ENCODE assay signal across 8 cellular contexts in the genomic region with DNA sequence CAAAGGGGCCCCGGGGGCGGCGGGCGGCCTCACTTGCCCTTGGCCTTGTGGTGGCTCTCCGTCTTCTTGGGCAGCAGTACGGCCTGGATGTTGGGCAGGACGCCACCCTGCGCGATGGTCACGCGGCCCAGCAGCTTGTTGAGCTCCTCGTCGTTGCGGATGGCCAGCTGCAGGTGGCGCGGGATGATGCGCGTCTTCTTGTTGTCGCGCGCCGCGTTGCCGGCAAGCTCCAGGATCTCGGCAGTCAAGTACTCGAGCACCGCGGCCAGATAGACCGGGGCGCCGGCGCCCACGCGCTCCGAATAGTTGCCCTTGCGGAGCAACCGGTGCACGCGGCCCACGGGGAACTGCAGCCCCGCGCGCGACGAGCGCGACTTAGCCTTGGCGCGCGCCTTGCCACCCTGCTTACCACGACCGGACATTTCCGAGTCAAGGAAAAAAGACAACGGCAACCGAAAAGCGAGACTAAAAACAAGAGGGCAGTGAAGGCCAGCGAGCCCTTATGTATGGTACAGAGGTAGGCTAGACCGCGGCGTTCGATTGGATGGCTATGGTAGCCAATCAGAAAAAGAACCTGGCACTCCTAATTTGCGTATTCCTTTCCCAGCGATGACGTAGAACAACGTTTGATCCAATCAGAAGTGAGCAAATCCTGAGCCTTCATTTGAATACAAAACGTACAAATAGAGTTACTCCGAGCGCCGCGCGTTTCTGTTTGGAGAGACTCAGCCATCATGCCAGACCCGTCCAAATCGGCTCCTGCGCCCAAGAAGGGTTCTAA. TPM values are rescaled to one million over a fixed set of nuclear protein-coding genes. Genes with fewer than 3 reads are reported as not detected.
DNase-seq lines count a peak whose midpoint lies in the region; ATAC-seq, FAIRE-seq and TF ChIP-seq lines count a peak whose summit lies in the region.

No MANE protein-coding gene starts in this region.

- peak overlapping the region; percentile 66 for H4K91ac ChIP-seq in H1 (replicated peaks; ENCODE audit: insufficient read length, low read length)

- peaks cover 7% of the 10 kb centered on the region for H3K23me2 ChIP-seq in H1 (ENCODE audit: low read depth, low read length)

- H3K36me3 ChIP-seq in H1 (ENCODE audit: control insufficient read depth in 2 of 4, insufficient read depth in 4 of 4, low read length in 3 of 4) (peaks cover 0 to 2% (median 0%) of the 10 kb centered on the region in 4 experiments; a peak in 1 of 8 replicates), mesendoderm (ENCODE audit: control insufficient read depth, insufficient read depth, low read length) (no peaks in the 10 kb centered on the region)

- DNase-seq in NCI-H82 (lab: John Stamatoyannopoulos, UW) (peak; percentile 100), H1 (ENCODE audit: low read depth in 1 of 2, low spot score in 2 of 2) (peak; percentile 80 to 94), mesendoderm (peak; percentile 100)
- DNase-seq in activated CD8-positive, alpha-beta memory T cell treated with anti-CD3 and anti-CD28 coated beads for 48 hours (ENCODE audit: low read depth in 2 of 3, low spot score in 2 of 3): peak; percentile 67 to 83 (median 74)
- DNase-seq in stimulated activated CD8-positive, alpha-beta memory T cell treated with anti-CD3 and anti-CD28 coated beads, Interleukin-15, amount 100 ng/mL, for 1 hour (ENCODE audit: low read depth): peak; percentile 64

- 0 out of 7 replicates have a peak, but pooled peaks cover 0 to 2% (median 0%) of the 10 kb centered on the region in 4 experiments for H3K27me3 ChIP-seq in H1 (replicated peaks in 1 of 4; ENCODE audit: control insufficient read depth in 3 of 4, extremely low read depth in 1 of 4, insufficient read depth in 3 of 4, low read length in 3 of 4)
- H3K27me3 ChIP-seq in mesendoderm (ENCODE audit: insufficient read depth, low read length, poor library complexity): no peaks in the 10 kb centered on the region

- H4K20me1 ChIP-seq in H1 (replicated peaks in 1 of 2; ENCODE audit: control insufficient read depth in 1 of 2, insufficient read depth in 2 of 2, low read length in 2 of 2): peaks cover 0 to 15% of the 10 kb centered on the region in 2 experiments

- peak overlapping the region; percentile 94 to 96 for H3K4me2 ChIP-seq in H1 (ENCODE audit: insufficient read depth in 1 of 2, low read depth in 2 of 2, low read length in 2 of 2)
- peak overlapping the region; percentile 78 for H3K4me2 ChIP-seq in mesendoderm (ENCODE audit: low read length)

- H3K79me2 ChIP-seq in H1 (ENCODE audit: control insufficient read depth in 1 of 2, insufficient read depth in 2 of 2, low read length in 2 of 2) (peaks cover 0 to 19% of the 10 kb centered on the region in 2 experiments; a peak in 2 of 4 replicates), mesendoderm (ENCODE audit: control insufficient read depth, insufficient read depth, low read length) (no peaks in the 10 kb centered on the region)

- TF ChIP-seq CTCF in C4-2B (conservative IDR thresholded peaks at IDR 0.05): peak; percentile 31
- peak; percentile 38 to 54 (median 45) for TF ChIP-seq CTCF in H1 (IDR thresholded peaks at IDR 0.05; ENCODE audit: control extremely low read depth in 1 of 3, insufficient read depth in 1 of 3, low read depth in 1 of 3, low read length in 3 of 3)

- H3K27ac ChIP-seq in C4-2B (peak overlapping the region; percentile 75), H1 (ENCODE audit: low read depth, low read length) (peak overlapping the region; percentile 91), mesendoderm (ENCODE audit: low read depth, low read length) (peak overlapping the region; percentile 84)

- H3K4me3 ChIP-seq in H1 (ENCODE audit: extremely low read depth in 1 of 4, insufficient read depth in 2 of 4, low read depth in 3 of 4, low read length in 4 of 4) (peak overlapping the region; percentile 63 to 93 (median 87)), mesendoderm (ENCODE audit: low read length) (peak overlapping the region; percentile 73)

- peak; percentile 97 for TF ChIP-seq POLR2A in H1 (IDR thresholded peaks at IDR 0.05; ENCODE audit: control extremely low read depth in 1 of 2, low read depth in 2 of 2, low read length in 2 of 2)

- H2AK5ac ChIP-seq in H1 (ENCODE audit: low read depth, low read length) (no peak overlapping the region), mesendoderm (ENCODE audit: low read length) (no peak overlapping the region)

- 1% methylated on average over 71 of the region's 74 CpGs; no CpG with 5 or more reads in 1 of the 2 experiments for whole genome bisulfite sequencing in H1 (ENCODE audit: extremely low coverage in 1 of 2, insufficient coverage in 1 of 2, insufficient read length in 1 of 2, insufficient replicate concordance in 2 of 2, low coverage in 1 of 2, low lambda C conversion rate in 2 of 2, missing lambda C conversion rate in 1 of 2), 2 experiments
- WGBS in mesendoderm (ENCODE audit: extremely low coverage, insufficient coverage, low lambda C conversion rate): no CpG with 5 or more reads among the region's 74 CpGs

- H3K4me1 ChIP-seq in H1 (replicated peaks in 1 of 4; ENCODE audit: control insufficient read depth in 3 of 4, insufficient read depth in 4 of 4, low read length in 3 of 4): peaks cover 0 to 2% (median 0%) of the 10 kb centered on the region in 4 experiments; a peak in 2 of 7 replicates
- peaks cover 3% of the 10 kb centered on the region for H3K4me1 ChIP-seq in mesendoderm (ENCODE audit: control insufficient read depth, low read depth, low read length)

- H3K23ac ChIP-seq in H1 (ENCODE audit: insufficient read length) (no peak overlapping the region), mesendoderm (ENCODE audit: low read length) (no peak overlapping the region)

- CTCF ChIA-PET in H1 (lab: Charles Lee; ENCODE audit: partially characterized antibody): interaction anchor here (0.9 to 8.9 kb wide), 11 partner anchors 16 to 87 kb away, joined by 3 to 117 read pairs (median 4); partner anchors contain the start of gene TRIM11

- H2BK15ac ChIP-seq in H1 (ENCODE audit: low read length): no peak overlapping the region
- no peak overlapping the region for H2BK15ac ChIP-seq in mesendoderm (replicated peaks; ENCODE audit: low read depth)

- H4K8ac ChIP-seq in H1 (ENCODE audit: extremely low read depth, insufficient read depth, low read length) (peak overlapping the region; percentile 88), mesendoderm (ENCODE audit: low read depth, low read length) (no peak overlapping the region)

- peak; percentile 80 for FAIRE-seq in H1 (lab: Jason Lieb, UNC)

- H2AFZ ChIP-seq in H1 (ENCODE audit: low read length): no peak overlapping the region

- peak in 1 of 2 experiments; percentile 43; a peak in 3 of 4 replicates for TF ChIP-seq RAD21 in H1 (IDR thresholded peaks at IDR 0.05 in 1 of 2, conservative IDR thresholded peaks at IDR 0.05 in 1 of 2; ENCODE audit: low read depth in 2 of 2, low read length in 2 of 2)

- peak; percentile 81 for ATAC-seq in GM19351 (IDR thresholded peaks at IDR 0.05; ENCODE audit: unreplicated experiment)
- peak; percentile 72 for ATAC-seq in HG03469 (IDR thresholded peaks at IDR 0.05; ENCODE audit: unreplicated experiment)

- H3K56ac ChIP-seq in H1 (replicated peaks; ENCODE audit: insufficient read length, low read depth, low read length) (peak overlapping the region; percentile 72), mesendoderm (ENCODE audit: low read length) (peak overlapping the region; percentile 89)

- no peak overlapping the region for H2BK12ac ChIP-seq in H1 (ENCODE audit: low read depth, low read length)

- H3K18ac ChIP-seq in H1 (ENCODE audit: extremely low read depth, low read length) (peak overlapping the region; percentile 10; the same call in 1 of the 2 replicates), mesendoderm (ENCODE audit: low read length) (peak overlapping the region; percentile 0)

- H3K4ac ChIP-seq in H1 (replicated peaks; ENCODE audit: insufficient read length, low read depth, low read length): no peak overlapping the region
- H3K4ac ChIP-seq in mesendoderm (ENCODE audit: low read depth, low read length): no peak overlapping the region

- POLR2A ChIA-PET in H1 (lab: Charles Lee; ENCODE audit: partially characterized antibody): interaction anchor here (0.6 to 14.5 kb wide), 52 partner anchors 8 to 977 kb away, joined by 3 to 232 read pairs (median 6); partner anchors contain the start of genes RNF187, TRIM11 and TRIM17

- H3K9me3 ChIP-seq in H1 (ENCODE audit: insufficient read depth in 2 of 2, low read depth in 1 of 2, low read length in 1 of 2): no peaks in the 10 kb centered on the region

- H4K5ac ChIP-seq in H1 (ENCODE audit: insufficient read length, low read depth, low read length) (peak overlapping the region; percentile 62), mesendoderm (ENCODE audit: low read length) (no peak overlapping the region)

- H2BK120ac ChIP-seq in H1 (replicated peaks; ENCODE audit: low read depth, low read length) (no peak overlapping the region), mesendoderm (ENCODE audit: low read depth, low read length) (no peak overlapping the region)

- H2BK5ac ChIP-seq in H1 (ENCODE audit: low read depth, low read length) (no peak overlapping the region; the same call in 1 of the 2 replicates), mesendoderm (ENCODE audit: low read length) (no peak overlapping the region)

- H3K9ac ChIP-seq in H1 (replicated peaks in 1 of 4; ENCODE audit: extremely low read depth in 1 of 4, low read depth in 3 of 4, low read length in 3 of 4): peak overlapping the region; percentile 66 to 95 (median 81)
- H3K9ac ChIP-seq in mesendoderm (ENCODE audit: low read length): peak overlapping the region; percentile 86

- no peak overlapping the region for H2BK20ac ChIP-seq in H1 (ENCODE audit: low read length)

- TF ChIP-seq EP300 in H1 (IDR thresholded peaks at IDR 0.05; ENCODE audit: borderline replicate concordance in 1 of 2, low read depth in 2 of 2, low read length in 2 of 2): no peak

- H3K14ac ChIP-seq in H1 (ENCODE audit: insufficient read length): no peak overlapping the region

- H3K79me1 ChIP-seq in H1 (ENCODE audit: low read depth, low read length) (0 out of 2 replicates have a peak, but pooled peaks cover 2% of the 10 kb centered on the region), mesendoderm (ENCODE audit: low read length) (peaks cover 1% of the 10 kb centered on the region)

RNA-seq across cellular contexts. Expression of gene RNF187, which starts 29.6 kb away (rescaled TPM):
- 111 and 113 TPM in 2 replicates for total RNA-seq in H1 (2021; fragmentation: NEBNext Ultra II Directional; extraction: Animal tissue kit (Norgen Biotek cat#: 25700))
- 47.0 and 75.6 TPM in 2 replicates for polyA plus RNA-seq in H1 (2011; rRNA removed)
- 50.1 TPM for polyA plus RNA-seq in H1 (2011; cell fraction: cytosol; rRNA removed)
- polyA plus RNA-seq in H1 (2011; cell fraction: nucleus; rRNA removed): 42.7 TPM
- 50.8 to 75.3 TPM (median 67.3 TPM) in 4 replicates for polyA plus RNA-seq in H1 (2012, experiment 1 of 2)
- polyA plus RNA-seq in H1 (2012, experiment 2 of 2): 58.5 TPM
- 30.0 TPM for polyA plus RNA-seq in H1 (2013, experiment 1 of 2)
- 30.1 TPM for polyA plus RNA-seq in H1 (2013, experiment 2 of 2)
- polyA minus RNA-seq in H1 (2011; rRNA and poly(A)+ RNA removed): 25.9 and 34.8 TPM in 2 replicates
- polyA minus RNA-seq in H1 (2011; cell fraction: cytosol; rRNA and poly(A)+ RNA removed): 39.0 TPM
- polyA minus RNA-seq in H1 (2011; cell fraction: nucleus; rRNA and poly(A)+ RNA removed): 15.2 TPM
- polyA plus RNA-seq in mesendoderm (2013, experiment 1 of 2): 38.8 TPM
- 38.9 TPM for polyA plus RNA-seq in mesendoderm (2013, experiment 2 of 2)

RNA-seq across cellular contexts. Expression of gene TRIM17, which starts 40.9 kb away (rescaled TPM):
- total RNA-seq in H1 (2021; fragmentation: NEBNext Ultra II Directional; extraction: Animal tissue kit (Norgen Biotek cat#: 25700)): 2.2 and 2.3 TPM in 2 replicates
- polyA plus RNA-seq in H1 (2011; rRNA removed): 1.0 and 1.1 TPM in 2 replicates
- 1.0 TPM for polyA plus RNA-seq in H1 (2011; cell fraction: cytosol; rRNA removed)
- polyA plus RNA-seq in H1 (2011; cell fraction: nucleus; rRNA removed): 5.9 TPM
- 1.3 to 2.3 TPM (median 1.9 TPM) in 4 replicates for polyA plus RNA-seq in H1 (2012, experiment 1 of 2)
- polyA plus RNA-seq in H1 (2012, experiment 2 of 2): 0.63 TPM
- polyA plus RNA-seq in H1 (2013, experiment 1 of 2): 0.97 TPM
- polyA plus RNA-seq in H1 (2013, experiment 2 of 2): 0.75 TPM
- polyA minus RNA-seq in H1 (2011; rRNA and poly(A)+ RNA removed): 1.00 and 1.5 TPM in 2 replicates
- not detected for polyA minus RNA-seq in H1 (2011; cell fraction: cytosol; rRNA and poly(A)+ RNA removed)
- 3.3 TPM for polyA minus RNA-seq in H1 (2011; cell fraction: nucleus; rRNA and poly(A)+ RNA removed)
- 1.4 TPM for polyA plus RNA-seq in mesendoderm (2013, experiment 1 of 2)
- 1.1 TPM for polyA plus RNA-seq in mesendoderm (2013, experiment 2 of 2)

RNA-seq across cellular contexts. Expression of gene TRIM11, which starts 51.0 kb away (rescaled TPM):
- total RNA-seq in H1 (2021; fragmentation: NEBNext Ultra II Directional; extraction: Animal tissue kit (Norgen Biotek cat#: 25700)): 31.3 and 32.1 TPM in 2 replicates
- 11.1 and 19.6 TPM in 2 replicates for polyA plus RNA-seq in H1 (2011; rRNA removed)
- 15.2 TPM for polyA plus RNA-seq in H1 (2011; cell fraction: cytosol; rRNA removed)
- 41.2 TPM for polyA plus RNA-seq in H1 (2011; cell fraction: nucleus; rRNA removed)
- 20.6 to 26.0 TPM (median 22.5 TPM) in 4 replicates for polyA plus RNA-seq in H1 (2012, experiment 1 of 2)
- 18.9 TPM for polyA plus RNA-seq in H1 (2012, experiment 2 of 2)
- polyA plus RNA-seq in H1 (2013, experiment 1 of 2): 15.4 TPM
- polyA plus RNA-seq in H1 (2013, experiment 2 of 2): 15.5 TPM
- polyA minus RNA-seq in H1 (2011; rRNA and poly(A)+ RNA removed): 18.6 and 18.8 TPM in 2 replicates
- polyA minus RNA-seq in H1 (2011; cell fraction: cytosol; rRNA and poly(A)+ RNA removed): 17.7 TPM
- 32.8 TPM for polyA minus RNA-seq in H1 (2011; cell fraction: nucleus; rRNA and poly(A)+ RNA removed)
- 15.8 TPM for polyA plus RNA-seq in mesendoderm (2013, experiment 1 of 2)
- 15.4 TPM for polyA plus RNA-seq in mesendoderm (2013, experiment 2 of 2)

Comparison
In these comparisons a context has a peak if more than half of its experiments do, and no peak if none do; other contexts are left out.
1. Peak in every context shown above with its lines: DNase-seq, ATAC-seq, H3K4me3 ChIP-seq and H3K27ac ChIP-seq.